1 cellular context compared by ENCODE assay signal in the genomic region with DNA sequence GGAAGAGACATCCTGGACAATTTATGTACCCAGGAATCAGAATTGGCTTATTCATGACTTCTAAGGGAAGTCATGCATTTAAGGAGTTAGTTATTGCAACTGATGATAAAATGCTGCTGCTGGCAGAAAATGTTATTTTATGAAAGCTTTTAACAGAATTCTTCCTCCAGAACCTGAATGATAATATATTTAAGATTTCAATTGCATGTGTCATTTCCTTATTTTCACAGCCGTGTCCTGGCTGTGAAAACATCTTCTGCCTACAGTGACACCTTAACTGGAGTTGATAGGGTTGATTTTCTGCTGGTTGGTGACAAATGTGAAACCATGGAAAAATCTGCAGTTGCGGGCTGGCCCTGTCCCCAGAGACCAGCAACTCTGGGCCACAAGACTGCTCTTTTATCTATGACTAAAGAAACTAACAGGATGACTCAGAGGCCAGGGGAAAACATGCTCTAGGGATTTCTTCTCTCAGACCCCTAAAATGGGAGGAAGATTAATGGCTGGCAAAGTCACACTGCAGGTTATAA.
TF ChIP-seq lines count a peak whose summit lies in the region.

No MANE protein-coding gene starts in this region.

TF ChIP-seq in HEK293, 187 proteins besides CTCF, POLR2A, EP300 and RAD21 (continued from another document and continues in another):
- TF ChIP-seq ZFP69B (tag by site-specific recombination; IDR thresholded peaks at IDR 0.05) (no peak), ZNF175 (tag by site-specific recombination; IDR thresholded peaks at IDR 0.05) (no peak), ZNF391 (tag by site-specific recombination; IDR thresholded peaks at IDR 0.05; ENCODE audit: borderline replicate concordance, low read depth) (no peak), RBAK (tag by site-specific recombination; IDR thresholded peaks at IDR 0.05) (no peak), KLF1 (tag by site-specific recombination; IDR thresholded peaks at IDR 0.05) (no peak), GLIS2 (tag by site-specific recombination; IDR thresholded peaks at IDR 0.05) (no peak), ZNF776 (tag by site-specific recombination; IDR thresholded peaks at IDR 0.05; ENCODE audit: borderline replicate concordance) (no peak), GLI4 (tag by site-specific recombination; IDR thresholded peaks at IDR 0.05) (no peak), ZNF10 (tag by site-specific recombination; IDR thresholded peaks at IDR 0.05) (0 out of 2 replicates have a peak, but pooled peaks have one; percentile 36), ZBTB21 (tag by site-specific recombination; IDR thresholded peaks at IDR 0.05) (no peak), ZNF530 (tag by site-specific recombination; IDR thresholded peaks at IDR 0.05; ENCODE audit: low read depth) (no peak), ZNF169 (tag by site-specific recombination; IDR thresholded peaks at IDR 0.05) (no peak), ZNF140 (tag by site-specific recombination; IDR thresholded peaks at IDR 0.05) (no peak), BCL11A (tag by site-specific recombination; IDR thresholded peaks at IDR 0.05; ENCODE audit: low read depth) (0 out of 2 replicates have a peak, but pooled peaks have one; percentile 26), ZNF626 (tag by site-specific recombination; IDR thresholded peaks at IDR 0.05) (no peak), HOXA7 (CRISPR knock-in tag; IDR thresholded peaks at IDR 0.05; ENCODE audit: borderline replicate concordance) (no peak), WT1 (tag by site-specific recombination; IDR thresholded peaks at IDR 0.05) (no peak), YY1 (tag by site-specific recombination; IDR thresholded peaks at IDR 0.05) (no peak), ZNF658 (tag by site-specific recombination; IDR thresholded peaks at IDR 0.05) (no peak), ZNF629 (tag by site-specific recombination; IDR thresholded peaks at IDR 0.05) (0 out of 2 replicates have a peak, but pooled peaks have one; percentile 42), ZNF335 (tag by site-specific recombination; conservative IDR thresholded peaks at IDR 0.05) (no peak), OVOL3 (tag by site-specific recombination; IDR thresholded peaks at IDR 0.05) (no peak), OSR2 (tag by site-specific recombination; IDR thresholded peaks at IDR 0.05) (no peak; the same call in 1 of the 2 replicates), ZNF37A (tag by site-specific recombination; IDR thresholded peaks at IDR 0.05) (no peak), ZBTB7A (tag by site-specific recombination; IDR thresholded peaks at IDR 0.05; ENCODE audit: low read depth) (no peak), ZNF23 (tag by site-specific recombination; IDR thresholded peaks at IDR 0.05; ENCODE audit: borderline replicate concordance) (no peak), ZNF600 (tag by site-specific recombination; IDR thresholded peaks at IDR 0.05) (no peak), TRIM28 (IDR thresholded peaks at IDR 0.05; ENCODE audit: borderline replicate concordance, low read length) (no peak), ZSCAN16 (tag by site-specific recombination; IDR thresholded peaks at IDR 0.05) (no peak), ZNF138 (tag by site-specific recombination; IDR thresholded peaks at IDR 0.05; ENCODE audit: borderline replicate concordance) (no peak), ZNF112 (tag by site-specific recombination; IDR thresholded peaks at IDR 0.05) (no peak), SCRT2 (tag by site-specific recombination; IDR thresholded peaks at IDR 0.05) (no peak), ZNF707 (tag by site-specific recombination; IDR thresholded peaks at IDR 0.05) (no peak), ZNF624 (tag by site-specific recombination; IDR thresholded peaks at IDR 0.05) (no peak), ZNF623 (tag by site-specific recombination; IDR thresholded peaks at IDR 0.05) (no peak), ZNF214 (tag by site-specific recombination; IDR thresholded peaks at IDR 0.05; ENCODE audit: borderline replicate concordance) (no peak), ZNF221 (tag by site-specific recombination; IDR thresholded peaks at IDR 0.05; ENCODE audit: borderline replicate concordance) (no peak), ZNF558 (tag by site-specific recombination; IDR thresholded peaks at IDR 0.05) (no peak), HOXC10 (CRISPR knock-in tag; IDR thresholded peaks at IDR 0.05) (no peak), ZNF19 (tag by site-specific recombination; IDR thresholded peaks at IDR 0.05; ENCODE audit: low read depth) (no peak), ZSCAN30 (tag by site-specific recombination; IDR thresholded peaks at IDR 0.05) (no peak)
- TF ChIP-seq, protein P1, sequence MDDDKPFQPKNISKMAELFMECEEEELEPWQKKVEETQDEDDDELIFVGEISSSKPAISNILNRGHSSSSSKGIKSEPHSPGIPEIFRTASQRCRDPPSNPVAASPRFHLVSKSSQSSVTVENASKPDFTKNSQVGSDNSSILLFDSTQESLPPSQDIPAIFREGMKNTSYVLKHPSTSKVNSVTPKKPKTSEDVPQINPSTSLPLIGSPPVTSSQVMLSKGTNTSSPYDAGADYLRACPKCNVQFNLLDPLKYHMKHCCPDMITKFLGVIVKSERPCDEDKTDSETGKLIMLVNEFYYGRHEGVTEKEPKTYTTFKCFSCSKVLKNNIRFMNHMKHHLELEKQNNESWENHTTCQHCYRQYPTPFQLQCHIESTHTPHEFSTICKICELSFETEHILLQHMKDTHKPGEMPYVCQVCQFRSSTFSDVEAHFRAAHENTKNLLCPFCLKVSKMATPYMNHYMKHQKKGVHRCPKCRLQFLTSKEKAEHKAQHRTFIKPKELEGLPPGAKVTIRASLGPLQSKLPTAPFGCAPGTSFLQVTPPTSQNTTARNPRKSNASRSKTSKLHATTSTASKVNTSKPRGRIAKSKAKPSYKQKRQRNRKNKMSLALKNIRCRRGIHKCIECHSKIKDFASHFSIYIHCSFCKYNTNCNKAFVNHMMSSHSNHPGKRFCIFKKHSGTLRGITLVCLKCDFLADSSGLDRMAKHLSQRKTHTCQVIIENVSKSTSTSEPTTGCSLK (tag by site-specific recombination; IDR thresholded peaks at IDR 0.05) = no peak
- TF ChIP-seq, protein P2, sequence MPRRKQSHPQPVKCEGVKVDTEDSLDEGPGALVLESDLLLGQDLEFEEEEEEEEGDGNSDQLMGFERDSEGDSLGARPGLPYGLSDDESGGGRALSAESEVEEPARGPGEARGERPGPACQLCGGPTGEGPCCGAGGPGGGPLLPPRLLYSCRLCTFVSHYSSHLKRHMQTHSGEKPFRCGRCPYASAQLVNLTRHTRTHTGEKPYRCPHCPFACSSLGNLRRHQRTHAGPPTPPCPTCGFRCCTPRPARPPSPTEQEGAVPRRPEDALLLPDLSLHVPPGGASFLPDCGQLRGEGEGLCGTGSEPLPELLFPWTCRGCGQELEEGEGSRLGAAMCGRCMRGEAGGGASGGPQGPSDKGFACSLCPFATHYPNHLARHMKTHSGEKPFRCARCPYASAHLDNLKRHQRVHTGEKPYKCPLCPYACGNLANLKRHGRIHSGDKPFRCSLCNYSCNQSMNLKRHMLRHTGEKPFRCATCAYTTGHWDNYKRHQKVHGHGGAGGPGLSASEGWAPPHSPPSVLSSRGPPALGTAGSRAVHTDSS (tag by site-specific recombination; IDR thresholded peaks at IDR 0.05) = no peak
- TF ChIP-seq, protein P3, sequence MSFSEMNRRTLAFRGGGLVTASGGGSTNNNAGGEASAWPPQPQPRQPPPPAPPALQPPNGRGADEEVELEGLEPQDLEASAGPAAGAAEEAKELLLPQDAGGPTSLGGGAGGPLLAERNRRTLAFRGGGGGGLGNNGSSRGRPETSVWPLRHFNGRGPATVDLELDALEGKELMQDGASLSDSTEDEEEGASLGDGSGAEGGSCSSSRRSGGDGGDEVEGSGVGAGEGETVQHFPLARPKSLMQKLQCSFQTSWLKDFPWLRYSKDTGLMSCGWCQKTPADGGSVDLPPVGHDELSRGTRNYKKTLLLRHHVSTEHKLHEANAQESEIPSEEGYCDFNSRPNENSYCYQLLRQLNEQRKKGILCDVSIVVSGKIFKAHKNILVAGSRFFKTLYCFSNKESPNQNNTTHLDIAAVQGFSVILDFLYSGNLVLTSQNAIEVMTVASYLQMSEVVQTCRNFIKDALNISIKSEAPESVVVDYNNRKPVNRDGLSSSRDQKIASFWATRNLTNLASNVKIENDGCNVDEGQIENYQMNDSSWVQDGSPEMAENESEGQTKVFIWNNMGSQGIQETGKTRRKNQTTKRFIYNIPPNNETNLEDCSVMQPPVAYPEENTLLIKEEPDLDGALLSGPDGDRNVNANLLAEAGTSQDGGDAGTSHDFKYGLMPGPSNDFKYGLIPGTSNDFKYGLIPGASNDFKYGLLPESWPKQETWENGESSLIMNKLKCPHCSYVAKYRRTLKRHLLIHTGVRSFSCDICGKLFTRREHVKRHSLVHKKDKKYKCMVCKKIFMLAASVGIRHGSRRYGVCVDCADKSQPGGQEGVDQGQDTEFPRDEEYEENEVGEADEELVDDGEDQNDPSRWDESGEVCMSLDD (tag by site-specific recombination; IDR thresholded peaks at IDR 0.05) = no peak
- TF ChIP-seq, protein P4, sequence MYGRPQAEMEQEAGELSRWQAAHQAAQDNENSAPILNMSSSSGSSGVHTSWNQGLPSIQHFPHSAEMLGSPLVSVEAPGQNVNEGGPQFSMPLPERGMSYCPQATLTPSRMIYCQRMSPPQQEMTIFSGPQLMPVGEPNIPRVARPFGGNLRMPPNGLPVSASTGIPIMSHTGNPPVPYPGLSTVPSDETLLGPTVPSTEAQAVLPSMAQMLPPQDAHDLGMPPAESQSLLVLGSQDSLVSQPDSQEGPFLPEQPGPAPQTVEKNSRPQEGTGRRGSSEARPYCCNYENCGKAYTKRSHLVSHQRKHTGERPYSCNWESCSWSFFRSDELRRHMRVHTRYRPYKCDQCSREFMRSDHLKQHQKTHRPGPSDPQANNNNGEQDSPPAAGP (tag by site-specific recombination; IDR thresholded peaks at IDR 0.05) = no peak
- TF ChIP-seq, protein P5, sequence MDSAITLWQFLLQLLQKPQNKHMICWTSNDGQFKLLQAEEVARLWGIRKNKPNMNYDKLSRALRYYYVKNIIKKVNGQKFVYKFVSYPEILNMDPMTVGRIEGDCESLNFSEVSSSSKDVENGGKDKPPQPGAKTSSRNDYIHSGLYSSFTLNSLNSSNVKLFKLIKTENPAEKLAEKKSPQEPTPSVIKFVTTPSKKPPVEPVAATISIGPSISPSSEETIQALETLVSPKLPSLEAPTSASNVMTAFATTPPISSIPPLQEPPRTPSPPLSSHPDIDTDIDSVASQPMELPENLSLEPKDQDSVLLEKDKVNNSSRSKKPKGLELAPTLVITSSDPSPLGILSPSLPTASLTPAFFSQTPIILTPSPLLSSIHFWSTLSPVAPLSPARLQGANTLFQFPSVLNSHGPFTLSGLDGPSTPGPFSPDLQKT (IDR thresholded peaks at IDR 0.05; ENCODE audit: borderline replicate concordance, low read depth, low read length) = no peak
- TF ChIP-seq, protein P6, sequence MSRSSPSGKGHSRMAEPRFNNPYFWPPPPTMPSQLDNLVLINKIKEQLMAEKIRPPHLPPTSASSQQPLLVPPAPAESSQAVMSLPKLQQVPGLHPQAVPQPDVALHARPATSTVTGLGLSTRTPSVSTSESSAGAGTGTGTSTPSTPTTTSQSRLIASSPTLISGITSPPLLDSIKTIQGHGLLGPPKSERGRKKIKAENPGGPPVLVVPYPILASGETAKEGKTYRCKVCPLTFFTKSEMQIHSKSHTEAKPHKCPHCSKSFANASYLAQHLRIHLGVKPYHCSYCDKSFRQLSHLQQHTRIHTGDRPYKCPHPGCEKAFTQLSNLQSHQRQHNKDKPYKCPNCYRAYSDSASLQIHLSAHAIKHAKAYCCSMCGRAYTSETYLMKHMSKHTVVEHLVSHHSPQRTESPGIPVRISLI (tag by site-specific recombination; IDR thresholded peaks at IDR 0.05) = no peak
- TF ChIP-seq, protein P7, sequence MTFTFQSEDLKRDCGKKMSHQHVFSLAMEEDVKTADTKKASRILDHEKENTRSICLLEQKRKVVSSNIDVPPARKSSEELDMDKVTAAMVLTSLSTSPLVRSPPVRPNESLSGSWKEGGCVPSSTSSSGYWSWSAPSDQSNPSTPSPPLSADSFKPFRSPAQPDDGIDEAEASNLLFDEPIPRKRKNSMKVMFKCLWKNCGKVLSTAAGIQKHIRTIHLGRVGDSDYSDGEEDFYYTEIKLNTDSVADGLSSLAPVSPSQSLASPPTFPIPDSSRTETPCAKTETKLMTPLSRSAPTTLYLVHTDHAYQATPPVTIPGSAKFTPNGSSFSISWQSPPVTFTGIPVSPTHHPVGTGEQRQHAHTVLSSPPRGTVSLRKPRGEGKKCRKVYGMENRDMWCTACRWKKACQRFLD (tag by site-specific recombination; IDR thresholded peaks at IDR 0.05) = no peak
- TF ChIP-seq, protein P8, sequence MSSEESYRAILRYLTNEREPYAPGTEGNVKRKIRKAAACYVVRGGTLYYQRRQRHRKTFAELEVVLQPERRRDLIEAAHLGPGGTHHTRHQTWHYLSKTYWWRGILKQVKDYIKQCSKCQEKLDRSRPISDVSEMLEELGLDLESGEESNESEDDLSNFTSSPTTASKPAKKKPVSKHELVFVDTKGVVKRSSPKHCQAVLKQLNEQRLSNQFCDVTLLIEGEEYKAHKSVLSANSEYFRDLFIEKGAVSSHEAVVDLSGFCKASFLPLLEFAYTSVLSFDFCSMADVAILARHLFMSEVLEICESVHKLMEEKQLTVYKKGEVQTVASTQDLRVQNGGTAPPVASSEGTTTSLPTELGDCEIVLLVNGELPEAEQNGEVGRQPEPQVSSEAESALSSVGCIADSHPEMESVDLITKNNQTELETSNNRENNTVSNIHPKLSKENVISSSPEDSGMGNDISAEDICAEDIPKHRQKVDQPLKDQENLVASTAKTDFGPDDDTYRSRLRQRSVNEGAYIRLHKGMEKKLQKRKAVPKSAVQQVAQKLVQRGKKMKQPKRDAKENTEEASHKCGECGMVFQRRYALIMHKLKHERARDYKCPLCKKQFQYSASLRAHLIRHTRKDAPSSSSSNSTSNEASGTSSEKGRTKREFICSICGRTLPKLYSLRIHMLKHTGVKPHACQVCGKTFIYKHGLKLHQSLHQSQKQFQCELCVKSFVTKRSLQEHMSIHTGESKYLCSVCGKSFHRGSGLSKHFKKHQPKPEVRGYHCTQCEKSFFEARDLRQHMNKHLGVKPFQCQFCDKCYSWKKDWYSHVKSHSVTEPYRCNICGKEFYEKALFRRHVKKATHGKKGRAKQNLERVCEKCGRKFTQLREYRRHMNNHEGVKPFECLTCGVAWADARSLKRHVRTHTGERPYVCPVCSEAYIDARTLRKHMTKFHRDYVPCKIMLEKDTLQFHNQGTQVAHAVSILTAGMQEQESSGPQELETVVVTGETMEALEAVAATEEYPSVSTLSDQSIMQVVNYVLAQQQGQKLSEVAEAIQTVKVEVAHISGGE (tag by site-specific recombination; conservative IDR thresholded peaks at IDR 0.05; ENCODE audit: low read depth) = no peak
- TF ChIP-seq, protein P9, sequence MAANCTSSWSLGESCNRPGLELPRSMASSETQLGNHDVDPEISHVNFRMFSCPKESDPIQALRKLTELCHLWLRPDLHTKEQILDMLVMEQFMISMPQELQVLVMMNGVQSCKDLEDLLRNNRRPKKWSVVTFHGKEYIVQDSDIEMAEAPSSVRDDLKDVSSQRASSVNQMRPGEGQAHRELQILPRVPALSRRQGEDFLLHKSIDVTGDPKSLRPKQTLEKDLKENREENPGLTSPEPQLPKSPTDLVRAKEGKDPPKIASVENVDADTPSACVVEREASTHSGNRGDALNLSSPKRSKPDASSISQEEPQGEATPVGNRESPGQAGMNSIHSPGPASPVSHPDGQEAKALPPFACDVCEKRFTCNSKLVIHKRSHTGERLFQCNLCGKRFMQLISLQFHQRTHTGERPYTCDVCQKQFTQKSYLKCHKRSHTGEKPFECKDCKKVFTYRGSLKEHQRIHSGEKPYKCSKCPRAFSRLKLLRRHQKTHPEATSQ (tag by site-specific recombination; IDR thresholded peaks at IDR 0.05) = no peak
